Comparison of ENCODE assay signal across 1 cellular context in the genomic region with DNA sequence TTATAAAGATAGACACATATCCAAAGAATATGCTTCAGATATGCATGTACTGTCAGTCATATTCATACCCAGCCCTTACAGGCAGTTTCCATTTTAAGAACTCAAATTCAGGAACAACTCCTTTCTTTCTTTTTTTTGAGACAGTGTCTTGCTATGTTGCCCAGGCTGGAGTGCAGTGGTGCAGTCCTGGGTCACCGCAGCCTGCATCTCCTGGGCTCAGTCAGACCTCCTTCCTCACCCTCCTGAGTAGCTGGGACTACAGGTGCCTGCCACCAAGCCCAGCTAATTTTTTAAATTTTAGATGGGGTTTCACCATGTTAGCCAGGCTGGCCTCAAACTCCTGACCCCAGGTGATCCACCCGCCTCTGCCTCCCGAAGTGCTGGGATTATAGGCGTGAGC.
TF ChIP-seq lines count a peak whose summit lies in the region.

No MANE protein-coding gene starts in this region.

TF ChIP-seq in GM12878, 131 proteins besides CTCF, POLR2A, EP300 and RAD21 (continued from another document):
- TF ChIP-seq CBFB (IDR thresholded peaks at IDR 0.05; ENCODE audit: low read depth) (no peak), HDGF (IDR thresholded peaks at IDR 0.05) (no peak), WRNIP1 (IDR thresholded peaks at IDR 0.05; ENCODE audit: borderline replicate concordance, low read depth, low read length) (no peak), MTA2 (IDR thresholded peaks at IDR 0.05; ENCODE audit: low read depth) (no peak)
